Comparison of ENCODE assay signal across 1 cellular context in genomic region chr3:31973837-31974236, GRCh38.
TF ChIP-seq lines count a peak whose summit lies in the region.

No MANE protein-coding gene starts in this region.

TF ChIP-seq in IMR-90, 13 proteins besides CTCF, POLR2A, EP300 and RAD21:
- no peak for TF ChIP-seq SMC3 (IDR thresholded peaks at IDR 0.05; ENCODE audit: low read depth, low read length)
